In the genomic region with DNA sequence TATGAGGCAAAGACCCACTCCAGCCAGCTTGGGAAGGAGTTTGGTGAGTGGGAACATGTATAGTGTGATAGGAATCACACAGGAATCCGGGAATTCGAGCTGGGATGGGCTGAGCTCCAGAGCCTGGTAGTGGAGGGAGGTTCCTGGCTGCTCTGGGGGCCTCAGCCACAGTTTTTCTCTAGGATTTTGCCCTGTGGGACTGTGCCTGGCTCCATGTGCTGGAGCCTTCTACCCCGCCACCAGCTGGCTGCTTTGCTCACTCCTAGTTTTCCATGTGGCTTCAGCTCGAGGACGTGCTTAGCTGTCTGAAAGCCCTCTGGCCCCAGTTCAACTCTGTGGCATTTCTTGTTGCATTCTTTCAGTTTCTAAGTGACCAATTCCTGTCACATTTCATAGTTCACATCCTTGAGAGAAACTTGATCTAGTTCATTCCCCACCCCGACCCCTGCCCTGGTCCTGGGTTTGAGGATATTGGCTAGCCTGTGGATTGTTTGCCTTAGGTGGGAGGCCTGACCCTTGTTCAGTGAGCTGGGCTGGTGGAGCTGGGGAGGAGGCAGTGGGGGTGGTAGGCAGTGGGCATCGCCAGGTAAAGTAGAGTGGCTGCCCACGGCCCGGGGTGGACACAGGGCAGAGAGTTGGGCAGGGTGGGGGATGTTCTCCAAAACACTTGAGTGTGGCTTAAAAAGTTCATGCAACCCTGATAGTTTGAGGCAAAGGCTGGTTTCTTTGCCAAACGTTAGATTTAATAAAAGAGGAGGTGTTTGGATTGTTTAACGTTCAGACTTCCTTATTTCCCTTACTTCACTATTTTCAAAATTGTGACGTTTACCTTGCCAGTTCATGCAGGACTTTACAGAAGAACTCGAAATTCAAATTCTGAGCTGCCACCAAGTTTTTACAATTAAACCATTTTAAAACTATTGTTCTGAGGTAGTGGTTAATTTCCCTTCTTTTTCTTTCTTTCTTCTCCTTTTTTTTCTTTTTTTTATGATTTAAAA, we compare ENCODE assay signal across 1 cellular context.
TF ChIP-seq lines count a peak whose summit lies in the region.

No MANE protein-coding gene starts in this region.

TF ChIP-seq in SK-N-SH, 30 proteins besides CTCF, POLR2A, EP300 and RAD21:
- peak; percentile 29; the same call in 1 of the 2 replicates for TF ChIP-seq POLR2AphosphoS5 (IDR thresholded peaks at IDR 0.05; ENCODE audit: low read depth, low read length)
- TF ChIP-seq SMC3 (IDR thresholded peaks at IDR 0.05; ENCODE audit: low read depth, low read length) = peak; percentile 27; the same call in 1 of the 2 replicates
- TF ChIP-seq, protein P1, sequence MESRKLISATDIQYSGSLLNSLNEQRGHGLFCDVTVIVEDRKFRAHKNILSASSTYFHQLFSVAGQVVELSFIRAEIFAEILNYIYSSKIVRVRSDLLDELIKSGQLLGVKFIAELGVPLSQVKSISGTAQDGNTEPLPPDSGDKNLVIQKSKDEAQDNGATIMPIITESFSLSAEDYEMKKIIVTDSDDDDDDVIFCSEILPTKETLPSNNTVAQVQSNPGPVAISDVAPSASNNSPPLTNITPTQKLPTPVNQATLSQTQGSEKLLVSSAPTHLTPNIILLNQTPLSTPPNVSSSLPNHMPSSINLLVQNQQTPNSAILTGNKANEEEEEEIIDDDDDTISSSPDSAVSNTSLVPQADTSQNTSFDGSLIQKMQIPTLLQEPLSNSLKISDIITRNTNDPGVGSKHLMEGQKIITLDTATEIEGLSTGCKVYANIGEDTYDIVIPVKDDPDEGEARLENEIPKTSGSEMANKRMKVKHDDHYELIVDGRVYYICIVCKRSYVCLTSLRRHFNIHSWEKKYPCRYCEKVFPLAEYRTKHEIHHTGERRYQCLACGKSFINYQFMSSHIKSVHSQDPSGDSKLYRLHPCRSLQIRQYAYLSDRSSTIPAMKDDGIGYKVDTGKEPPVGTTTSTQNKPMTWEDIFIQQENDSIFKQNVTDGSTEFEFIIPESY (IDR thresholded peaks at IDR 0.05; ENCODE audit: borderline replicate concordance, low read depth) = no peak
- TF ChIP-seq TAF1 (IDR thresholded peaks at IDR 0.05; ENCODE audit: borderline replicate concordance, low read depth, low read length) = 0 out of 2 replicates have a peak, but pooled peaks have one; percentile 12
- 0 out of 2 replicates have a peak, but pooled peaks have one; percentile 23 for TF ChIP-seq TEAD4 (IDR thresholded peaks at IDR 0.05; ENCODE audit: borderline replicate concordance, insufficient read depth)
- TF ChIP-seq RCOR1 (IDR thresholded peaks at IDR 0.05; ENCODE audit: low read length) = no peak
- peak; percentile 99 for TF ChIP-seq MAX (IDR thresholded peaks at IDR 0.05; ENCODE audit: low read depth)
- TF ChIP-seq NFIC (IDR thresholded peaks at IDR 0.05; ENCODE audit: borderline replicate concordance) = peak; percentile 85
- peak; percentile 70 for TF ChIP-seq TCF12 (IDR thresholded peaks at IDR 0.05)
- TF ChIP-seq PBX3 (IDR thresholded peaks at IDR 0.05) = peak; percentile 69
- TF ChIP-seq, protein P2, sequence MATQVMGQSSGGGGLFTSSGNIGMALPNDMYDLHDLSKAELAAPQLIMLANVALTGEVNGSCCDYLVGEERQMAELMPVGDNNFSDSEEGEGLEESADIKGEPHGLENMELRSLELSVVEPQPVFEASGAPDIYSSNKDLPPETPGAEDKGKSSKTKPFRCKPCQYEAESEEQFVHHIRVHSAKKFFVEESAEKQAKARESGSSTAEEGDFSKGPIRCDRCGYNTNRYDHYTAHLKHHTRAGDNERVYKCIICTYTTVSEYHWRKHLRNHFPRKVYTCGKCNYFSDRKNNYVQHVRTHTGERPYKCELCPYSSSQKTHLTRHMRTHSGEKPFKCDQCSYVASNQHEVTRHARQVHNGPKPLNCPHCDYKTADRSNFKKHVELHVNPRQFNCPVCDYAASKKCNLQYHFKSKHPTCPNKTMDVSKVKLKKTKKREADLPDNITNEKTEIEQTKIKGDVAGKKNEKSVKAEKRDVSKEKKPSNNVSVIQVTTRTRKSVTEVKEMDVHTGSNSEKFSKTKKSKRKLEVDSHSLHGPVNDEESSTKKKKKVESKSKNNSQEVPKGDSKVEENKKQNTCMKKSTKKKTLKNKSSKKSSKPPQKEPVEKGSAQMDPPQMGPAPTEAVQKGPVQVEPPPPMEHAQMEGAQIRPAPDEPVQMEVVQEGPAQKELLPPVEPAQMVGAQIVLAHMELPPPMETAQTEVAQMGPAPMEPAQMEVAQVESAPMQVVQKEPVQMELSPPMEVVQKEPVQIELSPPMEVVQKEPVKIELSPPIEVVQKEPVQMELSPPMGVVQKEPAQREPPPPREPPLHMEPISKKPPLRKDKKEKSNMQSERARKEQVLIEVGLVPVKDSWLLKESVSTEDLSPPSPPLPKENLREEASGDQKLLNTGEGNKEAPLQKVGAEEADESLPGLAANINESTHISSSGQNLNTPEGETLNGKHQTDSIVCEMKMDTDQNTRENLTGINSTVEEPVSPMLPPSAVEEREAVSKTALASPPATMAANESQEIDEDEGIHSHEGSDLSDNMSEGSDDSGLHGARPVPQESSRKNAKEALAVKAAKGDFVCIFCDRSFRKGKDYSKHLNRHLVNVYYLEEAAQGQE (IDR thresholded peaks at IDR 0.05; ENCODE audit: low read depth, low read length) = no peak
- peak; percentile 79 for TF ChIP-seq MXI1 (IDR thresholded peaks at IDR 0.05; ENCODE audit: low read depth, low read length)
- TF ChIP-seq YY1 (IDR thresholded peaks at IDR 0.05; ENCODE audit: low read depth) = no peak
- TF ChIP-seq SIN3A (IDR thresholded peaks at IDR 0.05; ENCODE audit: borderline replicate concordance, low read depth, low read length) = peak; percentile 97
